Comparison of ENCODE assay signal across 1 cellular context in the genomic region with DNA sequence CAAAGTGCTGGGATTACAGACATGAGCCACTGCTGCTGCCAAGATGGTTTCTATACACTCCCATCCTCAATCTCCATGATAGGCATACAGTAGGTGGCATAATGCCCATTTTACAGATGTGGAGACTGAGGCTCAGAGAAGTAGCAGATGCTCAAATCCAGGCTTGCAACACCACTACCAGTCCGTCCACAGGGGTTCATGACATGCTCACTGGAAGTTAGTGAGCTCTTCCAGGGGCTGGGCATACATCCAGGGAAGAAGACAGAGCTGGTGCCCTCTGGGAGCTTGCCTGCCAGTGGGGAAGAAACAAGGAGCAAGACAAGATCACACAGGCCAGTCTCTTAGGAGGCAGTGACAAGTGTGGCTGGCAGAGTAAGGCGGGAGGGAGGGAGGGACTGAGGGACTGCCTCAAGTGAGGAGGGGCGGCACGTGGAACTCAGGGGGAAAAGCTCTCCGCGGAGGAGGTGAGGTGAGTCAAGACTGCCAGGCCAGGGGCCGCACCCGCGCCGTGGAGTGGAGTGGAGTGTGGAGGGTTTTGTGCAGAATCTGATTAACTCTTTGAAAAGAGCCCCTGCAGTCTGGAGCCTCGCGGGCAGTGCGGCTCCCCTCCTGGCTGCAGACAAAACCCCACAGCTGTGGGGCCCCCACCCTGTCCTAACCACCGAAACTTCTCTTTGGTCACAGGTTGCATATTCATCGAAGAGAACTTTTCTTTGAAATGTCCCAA.
TF ChIP-seq lines count a peak whose summit lies in the region.

No MANE protein-coding gene starts in this region.

TF ChIP-seq in HEK293, 187 proteins besides CTCF, POLR2A, EP300 and RAD21 (continued from another document):
- TF ChIP-seq, protein P1, sequence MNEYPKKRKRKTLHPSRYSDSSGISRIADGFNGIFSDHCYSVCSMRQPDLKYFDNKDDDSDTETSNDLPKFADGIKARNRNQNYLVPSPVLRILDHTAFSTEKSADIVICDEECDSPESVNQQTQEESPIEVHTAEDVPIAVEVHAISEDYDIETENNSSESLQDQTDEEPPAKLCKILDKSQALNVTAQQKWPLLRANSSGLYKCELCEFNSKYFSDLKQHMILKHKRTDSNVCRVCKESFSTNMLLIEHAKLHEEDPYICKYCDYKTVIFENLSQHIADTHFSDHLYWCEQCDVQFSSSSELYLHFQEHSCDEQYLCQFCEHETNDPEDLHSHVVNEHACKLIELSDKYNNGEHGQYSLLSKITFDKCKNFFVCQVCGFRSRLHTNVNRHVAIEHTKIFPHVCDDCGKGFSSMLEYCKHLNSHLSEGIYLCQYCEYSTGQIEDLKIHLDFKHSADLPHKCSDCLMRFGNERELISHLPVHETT (tag by site-specific recombination; IDR thresholded peaks at IDR 0.05) = peak; percentile 31; the same call in 1 of the 2 replicates
- peak; percentile 27; the same call in 1 of the 2 replicates for TF ChIP-seq ZBTB7A (tag by site-specific recombination; IDR thresholded peaks at IDR 0.05; ENCODE audit: low read depth)
- no peak for TF ChIP-seq ZNF776 (tag by site-specific recombination; IDR thresholded peaks at IDR 0.05; ENCODE audit: borderline replicate concordance)
- no peak for TF ChIP-seq OSR2 (tag by site-specific recombination; IDR thresholded peaks at IDR 0.05)
- 0 out of 2 replicates have a peak, but pooled peaks have one; percentile 27 for TF ChIP-seq ZBTB48 (tag by site-specific recombination; IDR thresholded peaks at IDR 0.05)
- no peak for TF ChIP-seq FEZF1 (tag by site-specific recombination; IDR thresholded peaks at IDR 0.05)
- TF ChIP-seq, protein P2, sequence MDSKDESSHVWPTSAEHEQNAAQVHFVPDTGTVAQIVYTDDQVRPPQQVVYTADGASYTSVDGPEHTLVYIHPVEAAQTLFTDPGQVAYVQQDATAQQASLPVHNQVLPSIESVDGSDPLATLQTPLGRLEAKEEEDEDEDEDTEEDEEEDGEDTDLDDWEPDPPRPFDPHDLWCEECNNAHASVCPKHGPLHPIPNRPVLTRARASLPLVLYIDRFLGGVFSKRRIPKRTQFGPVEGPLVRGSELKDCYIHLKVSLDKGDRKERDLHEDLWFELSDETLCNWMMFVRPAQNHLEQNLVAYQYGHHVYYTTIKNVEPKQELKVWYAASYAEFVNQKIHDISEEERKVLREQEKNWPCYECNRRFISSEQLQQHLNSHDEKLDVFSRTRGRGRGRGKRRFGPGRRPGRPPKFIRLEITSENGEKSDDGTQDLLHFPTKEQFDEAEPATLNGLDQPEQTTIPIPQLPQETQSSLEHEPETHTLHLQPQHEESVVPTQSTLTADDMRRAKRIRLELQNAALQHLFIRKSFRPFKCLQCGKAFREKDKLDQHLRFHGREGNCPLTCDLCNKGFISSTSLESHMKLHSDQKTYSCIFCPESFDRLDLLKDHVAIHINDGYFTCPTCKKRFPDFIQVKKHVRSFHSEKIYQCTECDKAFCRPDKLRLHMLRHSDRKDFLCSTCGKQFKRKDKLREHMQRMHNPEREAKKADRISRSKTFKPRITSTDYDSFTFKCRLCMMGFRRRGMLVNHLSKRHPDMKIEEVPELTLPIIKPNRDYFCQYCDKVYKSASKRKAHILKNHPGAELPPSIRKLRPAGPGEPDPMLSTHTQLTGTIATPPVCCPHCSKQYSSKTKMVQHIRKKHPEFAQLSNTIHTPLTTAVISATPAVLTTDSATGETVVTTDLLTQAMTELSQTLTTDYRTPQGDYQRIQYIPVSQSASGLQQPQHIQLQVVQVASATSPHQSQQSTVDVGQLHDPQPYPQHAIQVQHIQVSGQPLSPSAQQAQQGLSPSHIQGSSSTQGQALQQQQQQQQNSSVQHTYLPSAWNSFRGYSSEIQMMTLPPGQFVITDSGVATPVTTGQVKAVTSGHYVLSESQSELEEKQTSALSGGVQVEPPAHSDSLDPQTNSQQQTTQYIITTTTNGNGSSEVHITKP (tag by site-specific recombination; IDR thresholded peaks at IDR 0.05) = 0 out of 2 replicates have a peak, but pooled peaks have one; percentile 19
- no peak for TF ChIP-seq ZNF596 (tag by site-specific recombination; IDR thresholded peaks at IDR 0.05)
- TF ChIP-seq ZNF76 (tag by site-specific recombination; IDR thresholded peaks at IDR 0.05; ENCODE audit: borderline replicate concordance, low read depth) = peak; percentile 27; the same call in 1 of the 2 replicates
- no peak for TF ChIP-seq HOXC10 (CRISPR knock-in tag; IDR thresholded peaks at IDR 0.05)
- TF ChIP-seq SP7 (tag by site-specific recombination; IDR thresholded peaks at IDR 0.05) = 0 out of 2 replicates have a peak, but pooled peaks have one; percentile 34
- TF ChIP-seq ZNF19 (tag by site-specific recombination; IDR thresholded peaks at IDR 0.05; ENCODE audit: low read depth) = no peak
- TF ChIP-seq ZNF132 (tag by site-specific recombination; IDR thresholded peaks at IDR 0.05; ENCODE audit: borderline replicate concordance) = no peak
- no peak for TF ChIP-seq ZNF214 (tag by site-specific recombination; IDR thresholded peaks at IDR 0.05; ENCODE audit: borderline replicate concordance)
- TF ChIP-seq, protein P3, sequence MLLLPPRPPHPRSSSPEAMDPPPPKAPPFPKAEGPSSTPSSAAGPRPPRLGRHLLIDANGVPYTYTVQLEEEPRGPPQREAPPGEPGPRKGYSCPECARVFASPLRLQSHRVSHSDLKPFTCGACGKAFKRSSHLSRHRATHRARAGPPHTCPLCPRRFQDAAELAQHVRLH (tag by site-specific recombination; IDR thresholded peaks at IDR 0.05) = peak; percentile 68; the same call in 1 of the 2 replicates
- TF ChIP-seq, protein P4, sequence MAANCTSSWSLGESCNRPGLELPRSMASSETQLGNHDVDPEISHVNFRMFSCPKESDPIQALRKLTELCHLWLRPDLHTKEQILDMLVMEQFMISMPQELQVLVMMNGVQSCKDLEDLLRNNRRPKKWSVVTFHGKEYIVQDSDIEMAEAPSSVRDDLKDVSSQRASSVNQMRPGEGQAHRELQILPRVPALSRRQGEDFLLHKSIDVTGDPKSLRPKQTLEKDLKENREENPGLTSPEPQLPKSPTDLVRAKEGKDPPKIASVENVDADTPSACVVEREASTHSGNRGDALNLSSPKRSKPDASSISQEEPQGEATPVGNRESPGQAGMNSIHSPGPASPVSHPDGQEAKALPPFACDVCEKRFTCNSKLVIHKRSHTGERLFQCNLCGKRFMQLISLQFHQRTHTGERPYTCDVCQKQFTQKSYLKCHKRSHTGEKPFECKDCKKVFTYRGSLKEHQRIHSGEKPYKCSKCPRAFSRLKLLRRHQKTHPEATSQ (tag by site-specific recombination; IDR thresholded peaks at IDR 0.05) = peak; percentile 82; the same call in 1 of the 2 replicates
- TF ChIP-seq ZNF391 (tag by site-specific recombination; IDR thresholded peaks at IDR 0.05; ENCODE audit: borderline replicate concordance, low read depth) = peak; percentile 65; the same call in 1 of the 2 replicates
- no peak for TF ChIP-seq ZNF239 (tag by site-specific recombination; IDR thresholded peaks at IDR 0.05)
- no peak for TF ChIP-seq SETDB1 (IDR thresholded peaks at IDR 0.05; ENCODE audit: insufficient read length, low read length)
- TF ChIP-seq, protein P5, sequence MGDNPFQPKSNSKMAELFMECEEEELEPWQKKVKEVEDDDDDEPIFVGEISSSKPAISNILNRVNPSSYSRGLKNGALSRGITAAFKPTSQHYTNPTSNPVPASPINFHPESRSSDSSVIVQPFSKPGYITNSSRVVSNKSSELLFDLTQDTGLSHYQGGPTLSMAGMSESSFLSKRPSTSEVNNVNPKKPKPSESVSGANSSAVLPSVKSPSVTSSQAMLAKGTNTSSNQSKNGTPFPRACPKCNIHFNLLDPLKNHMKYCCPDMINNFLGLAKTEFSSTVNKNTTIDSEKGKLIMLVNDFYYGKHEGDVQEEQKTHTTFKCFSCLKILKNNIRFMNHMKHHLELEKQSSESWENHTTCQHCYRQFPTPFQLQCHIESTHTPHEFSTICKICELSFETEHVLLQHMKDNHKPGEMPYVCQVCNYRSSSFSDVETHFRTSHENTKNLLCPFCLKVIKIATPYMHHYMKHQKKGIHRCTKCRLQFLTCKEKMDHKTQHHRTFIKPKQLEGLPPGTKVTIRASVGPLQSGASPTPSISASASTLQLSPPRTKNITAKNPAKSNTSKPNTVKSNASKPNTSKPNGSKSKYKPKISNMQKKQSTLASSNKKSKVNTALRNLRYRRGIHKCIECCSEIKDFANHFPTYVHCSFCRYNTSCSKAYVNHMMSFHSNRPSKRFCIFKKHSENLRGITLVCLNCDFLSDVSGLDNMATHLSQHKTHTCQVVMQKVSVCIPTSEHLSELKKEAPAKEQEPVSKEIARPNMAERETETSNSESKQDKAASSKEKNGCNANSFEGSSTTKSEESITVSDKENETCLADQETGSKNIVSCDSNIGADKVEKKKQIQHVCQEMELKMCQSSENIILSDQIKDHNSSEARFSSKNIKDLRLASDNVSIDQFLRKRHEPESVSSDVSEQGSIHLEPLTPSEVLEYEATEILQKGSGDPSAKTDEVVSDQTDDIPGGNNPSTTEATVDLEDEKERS (tag by site-specific recombination; IDR thresholded peaks at IDR 0.05) = 0 out of 2 replicates have a peak, but pooled peaks have one; percentile 81
- no peak for TF ChIP-seq ZBTB21 (tag by site-specific recombination; IDR thresholded peaks at IDR 0.05)
- TF ChIP-seq MZF1 (tag by site-specific recombination; IDR thresholded peaks at IDR 0.05; ENCODE audit: borderline replicate concordance) = no peak
- TF ChIP-seq ZNF549 (tag by site-specific recombination; IDR thresholded peaks at IDR 0.05) = no peak
- peak; percentile 85 for TF ChIP-seq KLF8 (tag by site-specific recombination; IDR thresholded peaks at IDR 0.05)
- TF ChIP-seq SP2 (tag by site-specific recombination; IDR thresholded peaks at IDR 0.05) = peak; percentile 24; the same call in 1 of the 2 replicates
- no peak for TF ChIP-seq EGR2 (tag by site-specific recombination; IDR thresholded peaks at IDR 0.05; ENCODE audit: low read depth)
- TF ChIP-seq, protein P6, sequence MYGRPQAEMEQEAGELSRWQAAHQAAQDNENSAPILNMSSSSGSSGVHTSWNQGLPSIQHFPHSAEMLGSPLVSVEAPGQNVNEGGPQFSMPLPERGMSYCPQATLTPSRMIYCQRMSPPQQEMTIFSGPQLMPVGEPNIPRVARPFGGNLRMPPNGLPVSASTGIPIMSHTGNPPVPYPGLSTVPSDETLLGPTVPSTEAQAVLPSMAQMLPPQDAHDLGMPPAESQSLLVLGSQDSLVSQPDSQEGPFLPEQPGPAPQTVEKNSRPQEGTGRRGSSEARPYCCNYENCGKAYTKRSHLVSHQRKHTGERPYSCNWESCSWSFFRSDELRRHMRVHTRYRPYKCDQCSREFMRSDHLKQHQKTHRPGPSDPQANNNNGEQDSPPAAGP (tag by site-specific recombination; IDR thresholded peaks at IDR 0.05) = peak; percentile 77
- peak; percentile 37 for TF ChIP-seq ZBTB17 (tag by site-specific recombination; IDR thresholded peaks at IDR 0.05)
- TF ChIP-seq ZNF585B (tag by site-specific recombination; IDR thresholded peaks at IDR 0.05) = no peak
- TF ChIP-seq ZNF629 (tag by site-specific recombination; IDR thresholded peaks at IDR 0.05) = 0 out of 2 replicates have a peak, but pooled peaks have one; percentile 13
